In the genomic region with DNA sequence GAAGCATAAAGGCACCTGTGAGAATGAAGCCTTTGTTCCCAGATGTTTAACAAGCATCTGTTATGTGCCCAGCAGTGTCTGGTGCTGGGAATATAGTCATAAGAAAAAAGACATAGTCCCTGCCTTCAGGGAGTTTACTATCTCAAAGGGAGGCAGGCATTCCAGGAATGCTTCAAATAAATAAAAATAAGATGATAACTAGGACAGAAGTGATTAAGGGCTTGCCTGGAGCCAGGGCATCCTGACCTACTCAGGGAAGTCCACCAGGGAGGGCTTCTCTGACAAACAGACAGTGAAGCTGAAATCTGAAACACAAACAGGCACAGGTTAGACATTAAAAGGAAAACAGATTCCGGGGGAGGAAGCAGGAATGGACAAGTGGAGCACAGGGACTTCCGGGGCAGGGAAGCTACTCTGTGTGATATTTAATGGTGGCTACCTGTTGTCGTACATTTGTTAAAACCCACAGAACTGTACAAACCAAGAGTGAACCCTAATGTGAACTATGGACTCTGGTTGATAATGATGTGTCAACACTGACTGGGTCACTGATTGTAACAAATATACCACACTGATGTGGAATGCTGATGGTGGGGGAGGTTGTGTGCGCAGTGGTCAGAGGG, we compare ENCODE assay signal across 11 cellular contexts. TPM values are rescaled to one million over a fixed set of nuclear protein-coding genes. Genes with fewer than 3 reads are reported as not detected.
DNase-seq lines count a peak whose midpoint lies in the region; TF ChIP-seq lines count a peak whose summit lies in the region.
"Had no signal": no experiment of that assay in that cellular context is flagged by ENCODE, and none has a peak within 500 bp of the region (broad histone marks: within the 10 kb centered on the region; RNA-seq: fewer than 3 reads in every experiment).

No MANE protein-coding gene starts in this region.

- H3K36me3 ChIP-seq in HUES48 (ENCODE audit: control insufficient read depth, insufficient read depth, low read length) (peaks cover 36% of the 10 kb centered on the region), endodermal cell (ENCODE audit: control insufficient read depth, insufficient read depth, low read length) (peaks cover 85% of the 10 kb centered on the region)
- H3K36me3 ChIP-seq: cardiac muscle cell had no signal

- WGBS in endodermal cell (ENCODE audit: insufficient coverage in 1 of 2, insufficient read length in 1 of 2), 2 experiments: 91 to 97% methylated on average over 3 of the region's 4 CpGs

- H3K4me1 ChIP-seq in HUES48 (ENCODE audit: control insufficient read depth, insufficient read depth, low read length) (peaks cover 37% of the 10 kb centered on the region), endodermal cell (ENCODE audit: control insufficient read depth, insufficient read depth, low read length) (peaks cover 46% of the 10 kb centered on the region)

- H3K4me3 ChIP-seq in AG10803 (ENCODE audit: low read length) (no peak overlapping the region), HUES48 (ENCODE audit: low read depth, low read length) (no peak overlapping the region), endodermal cell (ENCODE audit: low read length) (no peak overlapping the region)
- H3K4me3 ChIP-seq: cardiac muscle cell had no signal

- H3K27ac ChIP-seq in HUES48 (ENCODE audit: low read depth, low read length) (peak overlapping the region; percentile 54), endodermal cell (ENCODE audit: low read depth, low read length) (no peak overlapping the region)
- H3K27ac ChIP-seq: cardiac muscle cell had no signal

- H3K9ac ChIP-seq in HUES48 (ENCODE audit: low read depth, low read length): no peak overlapping the region
- no peak overlapping the region for H3K9ac ChIP-seq in endodermal cell (ENCODE audit: extremely low read depth, low read length, poor library complexity, severe bottlenecking)

- H3K4me1 Mint-ChIP-seq in endodermal cell: peaks cover 67% of the 10 kb centered on the region
- peaks cover 67% of the 10 kb centered on the region for H3K4me1 Mint-ChIP-seq in nephron progenitor cell

- no peaks in the 10 kb centered on the region for H3K27me3 ChIP-seq in HUES48 (ENCODE audit: control insufficient read depth, insufficient read depth, low read length)
- no peaks in the 10 kb centered on the region for H3K27me3 ChIP-seq in endodermal cell (ENCODE audit: control insufficient read depth, insufficient read depth, low read length, poor library complexity, severe bottlenecking)
- H3K27me3 ChIP-seq: cardiac muscle cell had no signal

- H3K9me3 ChIP-seq in HUES48 (ENCODE audit: control insufficient read depth, insufficient read depth, low read length) (no peaks in the 10 kb centered on the region), endodermal cell (ENCODE audit: control insufficient read depth, low read length) (peaks cover 7% of the 10 kb centered on the region)

- DNase-seq in AG10803 (ENCODE audit: low read depth) (peak; percentile 22), endodermal cell (peak; percentile 33), nephron progenitor cell (no peak), NCI-H748 treated with DMSO at 0.1 percent for 48 hours (lab: John Stamatoyannopoulos, UW) (no peak), NOMO-1 (lab: John Stamatoyannopoulos, UW; ENCODE audit: unreplicated experiment in 2 of 2) (no peak), DMS 273 (lab: John Stamatoyannopoulos, UW; ENCODE audit: unreplicated experiment) (no peak)
- no peak for DNase-seq in activated CD8-positive, alpha-beta memory T cell treated with anti-CD3 and anti-CD28 coated beads, Interleukin-2, amount 50 U/mL, for 4 hours
- DNase-seq: NCI-H1930, SIG-M5 had no signal

- H3K27me3 Mint-ChIP-seq in endodermal cell (ENCODE audit: insufficient read depth) (no peaks in the 10 kb centered on the region), nephron progenitor cell (ENCODE audit: low read depth, poor library complexity) (no peaks in the 10 kb centered on the region)

- TF ChIP-seq CTCF in AG10803 (conservative IDR thresholded peaks at IDR 0.05; ENCODE audit: low read length): no peak
- TF ChIP-seq CTCF in endodermal cell (conservative IDR thresholded peaks at IDR 0.05): no peak
- TF ChIP-seq CTCF in nephron progenitor cell (IDR thresholded peaks at IDR 0.05): no peak

- H3K36me3 Mint-ChIP-seq in endodermal cell (ENCODE audit: low read depth) (peaks cover 61% of the 10 kb centered on the region), nephron progenitor cell (ENCODE audit: low read depth) (peaks cover 34% of the 10 kb centered on the region)

- H3K9me3 Mint-ChIP-seq in endodermal cell (no peaks in the 10 kb centered on the region), nephron progenitor cell (no peaks in the 10 kb centered on the region)

- H3K4me3 Mint-ChIP-seq in endodermal cell (no peak overlapping the region), nephron progenitor cell (peak overlapping the region; percentile 17)

- H3K27ac Mint-ChIP-seq in endodermal cell: peak overlapping the region; percentile 69
- peak overlapping the region; percentile 50 for H3K27ac Mint-ChIP-seq in nephron progenitor cell

RNA-seq across cellular contexts. Expression of a gene that starts 53.3 kb away (rescaled TPM):
- total RNA-seq in endodermal cell: 100 to 1,000 TPM; 262 to 329 TPM
- 62.0 TPM for polyA plus RNA-seq in endodermal cell (2013, experiment 1 of 2)
- polyA plus RNA-seq in endodermal cell (2013, experiment 2 of 2): 71.0 TPM

Comparison
In these comparisons a context has a peak if more than half of its experiments do, and no peak if none do; other contexts are left out.
1. DNase-seq: peak in AG10803 (single experiment) and endodermal cell (single experiment); none in nephron progenitor cell (single experiment), NCI-H748 treated with DMSO at 0.1 percent for 48 hours (single experiment), activated CD8-positive, alpha-beta memory T cell treated with anti-CD3 and anti-CD28 coated beads, Interleukin-2, amount 50 U/mL, for 4 hours (single experiment), NOMO-1 (0 of 2) and DMS 273 (single experiment).